30 cellular contexts compared by ENCODE assay signal in the genomic region with DNA sequence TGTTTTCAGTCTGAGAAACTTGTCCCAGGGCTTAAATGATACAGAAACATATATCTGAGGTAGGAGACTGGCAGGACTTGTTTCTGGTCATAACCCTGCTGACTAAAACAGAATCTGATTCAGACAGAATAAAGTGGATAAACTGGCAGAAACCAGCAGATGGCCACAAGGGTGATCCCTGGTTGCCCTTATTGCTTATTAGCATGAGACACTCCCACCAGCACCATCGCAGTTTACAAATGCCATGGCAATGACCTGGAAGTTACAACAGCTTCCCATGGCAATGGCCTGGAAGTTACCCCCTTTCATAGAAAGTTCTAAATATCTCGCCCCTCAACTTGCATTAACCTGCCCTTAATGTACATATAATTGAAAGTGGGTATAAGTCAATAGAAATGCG. TPM values are rescaled to one million over a fixed set of nuclear protein-coding genes. Genes with fewer than 3 reads are reported as not detected.
DNase-seq lines count a peak whose midpoint lies in the region; ATAC-seq and TF ChIP-seq lines count a peak whose summit lies in the region.
"Had no signal": no experiment of that assay in that cellular context is flagged by ENCODE, and none has a peak within 500 bp of the region (broad histone marks: within the 10 kb centered on the region; RNA-seq: fewer than 3 reads in every experiment).

No MANE protein-coding gene starts in this region.

- H3K36me3 ChIP-seq in WERI-Rb-1 = no peaks in the 10 kb centered on the region
- H3K36me3 ChIP-seq: gastrocnemius medialis, left ventricle myocardium inferior, SJSA1, thyroid gland had no signal

- H3K36me3 Mint-ChIP-seq in HFFc6 (ENCODE audit: low read depth) = no peaks in the 10 kb centered on the region

- TF ChIP-seq CTCF in HFFc6 (IDR thresholded peaks at IDR 0.05) = no peak
- TF ChIP-seq CTCF in WERI-Rb-1 (IDR thresholded peaks at IDR 0.05; ENCODE audit: low read depth, low read length) = no peak

- no peaks in the 10 kb centered on the region for H3K9me3 Mint-ChIP-seq in HFFc6
- H3K9me3 Mint-ChIP-seq: activated naive CD8-positive, alpha-beta T cell treated with anti-CD3 and anti-CD28 coated beads, Interleukin-2, amount 50 U/mL, for 24 hours; CD4-positive, alpha-beta T cell; T-helper 1 cell treated with Interleukin-12 subunit alpha and Interleukin-12 subunit beta and Interleukin-4 antibody, amounts not matched to agents 30 μg/mL and 1 μg/mL, for 36 hours had no signal

- ATAC-seq in left lobe of liver (peak; percentile 89), HG02610 (IDR thresholded peaks at IDR 0.05; ENCODE audit: unreplicated experiment) (no peak)
- ATAC-seq: activated naive CD8-positive, alpha-beta T cell treated with anti-CD3 and anti-CD28 coated beads, Interleukin-2, amount 50 U/mL, for 24 hours; body of pancreas; gastrocnemius medialis; sciatic nerve; stimulated activated naive CD8-positive, alpha-beta T cell treated with anti-CD3 and anti-CD28 coated beads, Interleukin-15, Interleukin-2, amounts not matched to agents 100 U/mL and 50 U/mL, for 24 hours had no signal

- H3K4me3 ChIP-seq in WERI-Rb-1 (ENCODE audit: low read depth, low read length) = no peak overlapping the region
- H3K4me3 ChIP-seq: body of pancreas, gastrocnemius medialis, left ventricle myocardium inferior, SJSA1, thyroid gland had no signal

- no peaks in the 10 kb centered on the region for H3K9me3 ChIP-seq in WERI-Rb-1 (ENCODE audit: severe bottlenecking)
- H3K9me3 ChIP-seq: body of pancreas, gastrocnemius medialis, left ventricle myocardium inferior, SJSA1, thyroid gland had no signal

- no peaks in the 10 kb centered on the region for H3K4me1 Mint-ChIP-seq in HFFc6 (ENCODE audit: low read depth)
- H3K4me1 Mint-ChIP-seq: activated naive CD8-positive, alpha-beta T cell treated with anti-CD3 and anti-CD28 coated beads, Interleukin-2, amount 50 U/mL, for 24 hours had no signal

- peak; percentile 1 for DNase-seq in EL
- peak; percentile 37 for DNase-seq in HFFc6
- DNase-seq in WERI-Rb-1 = peak; percentile 11
- peak; percentile 45 for DNase-seq in left lobe of liver (ENCODE audit: low spot score)
- DNase-seq in cerebellar nuclear complex (lab: John Stamatoyannopoulos, UW) = no peak
- DNase-seq in DMS79 (lab: John Stamatoyannopoulos, UW) = no peak
- DNase-seq: activated CD4-positive, alpha-beta T cell treated with anti-CD3 and anti-CD28 coated beads for 4 hours; activated CD8-positive, alpha-beta memory T cell treated with anti-CD3 and anti-CD28 coated beads for 24 hours; activated gamma-delta T cell treated with Interleukin-2 at 50 U/mL for 16 hours; activated naive CD8-positive, alpha-beta T cell treated with anti-CD3 and anti-CD28 coated beads, Interleukin-2, amount 50 U/mL, for 24 hours; activated T-cell treated with anti-CD3 and anti-CD28 coated beads, Interleukin-2, amount 50 U/mL, for 1 hour; body of pancreas; CD4-positive, alpha-beta T cell; DMS153; effector CD8-positive, alpha-beta T cell; gastrocnemius medialis; hippocampal formation; left ventricle myocardium inferior; NCI-H1105 treated with DMSO at 0.1 percent for 48 hours; NCI-H2029 treated with DMSO at 0.1 percent for 48 hours; NCI-H345; NCI-H774; posterior cingulate gyrus; stimulated activated CD4-positive, alpha-beta T cell treated with anti-CD3 and anti-CD28 coated beads, Interleukin-15, amount 100 ng/mL, for 24 hours; stimulated activated naive CD8-positive, alpha-beta T cell treated with anti-CD3 and anti-CD28 coated beads, Interleukin-15, Interleukin-2, amounts not matched to agents 100 U/mL and 50 U/mL, for 24 hours; thyroid gland had no signal

- peaks cover 8% of the 10 kb centered on the region for H3K27me3 Mint-ChIP-seq in HFFc6 (ENCODE audit: insufficient read depth)
- H3K27me3 Mint-ChIP-seq: activated naive CD8-positive, alpha-beta T cell treated with anti-CD3 and anti-CD28 coated beads, Interleukin-2, amount 50 U/mL, for 24 hours; CD4-positive, alpha-beta T cell had no signal

- H3K27ac ChIP-seq in WERI-Rb-1 = no peak overlapping the region
- H3K27ac ChIP-seq: body of pancreas, gastrocnemius medialis, left ventricle myocardium inferior, SJSA1, thyroid gland had no signal

- no peak overlapping the region for H3K27ac Mint-ChIP-seq in HFFc6
- H3K27ac Mint-ChIP-seq: activated naive CD8-positive, alpha-beta T cell treated with anti-CD3 and anti-CD28 coated beads, Interleukin-2, amount 50 U/mL, for 24 hours; CD4-positive, alpha-beta T cell; T-helper 1 cell treated with Interleukin-12 subunit alpha and Interleukin-12 subunit beta and Interleukin-4 antibody, amounts not matched to agents 30 μg/mL and 1 μg/mL, for 36 hours had no signal

- H3K4me3 Mint-ChIP-seq in HFFc6 = no peak overlapping the region
- H3K4me3 Mint-ChIP-seq: activated naive CD8-positive, alpha-beta T cell treated with anti-CD3 and anti-CD28 coated beads, Interleukin-2, amount 50 U/mL, for 24 hours; CD4-positive, alpha-beta T cell; T-helper 1 cell treated with Interleukin-12 subunit alpha and Interleukin-12 subunit beta and Interleukin-4 antibody, amounts not matched to agents 30 μg/mL and 1 μg/mL, for 36 hours had no signal

- peaks cover 4% of the 10 kb centered on the region for H3K27me3 ChIP-seq in WERI-Rb-1 (ENCODE audit: insufficient read depth, low read depth, severe bottlenecking)
- H3K27me3 ChIP-seq: body of pancreas, gastrocnemius medialis, SJSA1, thyroid gland had no signal

RNA-seq across cellular contexts. Expression of gene PAGE5, which starts 53.0 kb away (rescaled TPM):
- total RNA-seq in HFFc6 (2021; fragmentation: NEBNext Ultra II Directional; extraction: Animal tissue kit (Norgen Biotek cat#: 25700)) = 1 to 10 TPM in 3 of 6 experiments, under 1 TPM in 1, not detected in 2; 0.60 to 1.3 (median 1.2) TPM
- total RNA-seq in left lobe of liver = 0.73 TPM
- total RNA-seq: body of pancreas; CD4-positive, alpha-beta T cell; gastrocnemius medialis; left ventricle myocardium inferior; sciatic nerve; SJSA1; thyroid gland had no signal

Comparison
In these comparisons a context has a peak if more than half of its experiments do, and no peak if none do; other contexts are left out.
1. DNase-seq: peak in EL (single experiment), HFFc6 (single experiment), WERI-Rb-1 (single experiment) and left lobe of liver (single experiment); none in cerebellar nuclear complex (0 of 2) and DMS79 (single experiment).